In the genomic region with DNA sequence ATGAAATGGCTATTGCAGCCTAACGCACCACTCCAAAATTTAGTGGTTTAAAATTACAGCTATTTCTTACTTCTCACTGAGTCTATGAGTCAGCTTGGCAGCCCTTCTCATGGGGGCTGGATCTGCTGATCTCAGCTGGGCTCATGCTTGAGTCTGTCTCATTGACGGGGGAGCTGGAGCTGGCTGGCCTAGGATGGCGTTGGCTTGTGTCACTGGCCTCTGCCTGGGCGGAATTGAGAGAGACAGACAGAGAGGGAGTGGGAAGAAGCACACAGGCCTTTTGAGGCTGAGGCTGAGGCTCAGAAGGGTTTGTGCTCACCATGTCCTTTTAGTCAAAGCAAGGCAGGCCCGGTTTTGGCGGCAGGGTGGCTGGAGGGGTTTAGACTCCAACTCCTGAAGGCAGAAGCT, we compare ENCODE assay signal across 1 cellular context.
TF ChIP-seq lines count a peak whose summit lies in the region.

No MANE protein-coding gene starts in this region.

TF ChIP-seq in SK-N-SH, 30 proteins besides CTCF, POLR2A, EP300 and RAD21 (continued from another document):
- TF ChIP-seq ZBTB33 (IDR thresholded peaks at IDR 0.05; ENCODE audit: borderline replicate concordance, low read depth) (no peak), USF1 (IDR thresholded peaks at IDR 0.05; ENCODE audit: borderline replicate concordance, low read depth) (no peak), JUND (IDR thresholded peaks at IDR 0.05) (no peak), CHD2 (IDR thresholded peaks at IDR 0.05; ENCODE audit: low read length, partially characterized antibody) (no peak), REST (IDR thresholded peaks at IDR 0.05; ENCODE audit: low read depth, low read length) (no peak), FOXM1 (IDR thresholded peaks at IDR 0.05; ENCODE audit: low read depth) (no peak), MEF2A (IDR thresholded peaks at IDR 0.05; ENCODE audit: borderline replicate concordance, low read depth) (no peak)
TF ChIP-seq in SK-N-SH: peak in this region for 0.
